1 cellular context compared by ENCODE assay signal in genomic region chr12:124738636-124739467, GRCh38.
A peak's percentile ranks its signal among the peaks of the same experiment; 100 is the strongest.
TF ChIP-seq lines count a peak whose summit lies in the region.

No MANE protein-coding gene starts in this region.

TF ChIP-seq in HepG2, 621 proteins besides CTCF, POLR2A, EP300 and RAD21 (continued from another document and continues in another):
- no peak for TF ChIP-seq ZZZ3 (CRISPR knock-in tag; IDR thresholded peaks at IDR 0.05; ENCODE audit: borderline replicate concordance)
- TF ChIP-seq ZMYM3 (CRISPR knock-in tag; IDR thresholded peaks at IDR 0.05), result peak; percentile 86
- TF ChIP-seq ZNF562 (CRISPR knock-in tag; IDR thresholded peaks at IDR 0.05; ENCODE audit: borderline replicate concordance), result no peak
- no peak for TF ChIP-seq ZNF772 (CRISPR knock-in tag; IDR thresholded peaks at IDR 0.05)
- TF ChIP-seq NCOR1 (IDR thresholded peaks at IDR 0.05; ENCODE audit: borderline replicate concordance, low read length), result no peak
- no peak for TF ChIP-seq RNF219 (CRISPR knock-in tag; IDR thresholded peaks at IDR 0.05)
- TF ChIP-seq KAT2B (IDR thresholded peaks at IDR 0.05; ENCODE audit: borderline replicate concordance, low read depth, low read length), result no peak
- no peak for TF ChIP-seq USF2 (IDR thresholded peaks at IDR 0.05; ENCODE audit: low read depth, low read length)
- TF ChIP-seq USF2 (CRISPR knock-in tag; IDR thresholded peaks at IDR 0.05; ENCODE audit: borderline replicate concordance), result no peak
- no peak for TF ChIP-seq FOXC1 (CRISPR knock-in tag; IDR thresholded peaks at IDR 0.05; ENCODE audit: borderline replicate concordance)
- no peak for TF ChIP-seq ZHX2 (IDR thresholded peaks at IDR 0.05; ENCODE audit: low read depth)
- no peak for TF ChIP-seq ZHX2 (CRISPR knock-in tag; IDR thresholded peaks at IDR 0.05; ENCODE audit: borderline replicate concordance)
- no peak for TF ChIP-seq TCF12 (IDR thresholded peaks at IDR 0.05)
- no peak for TF ChIP-seq TCF12 (CRISPR knock-in tag; IDR thresholded peaks at IDR 0.05)
- no peak for TF ChIP-seq IRX3 (CRISPR knock-in tag; IDR thresholded peaks at IDR 0.05; ENCODE audit: borderline replicate concordance, low read depth)
- TF ChIP-seq ZNF710 (CRISPR knock-in tag; IDR thresholded peaks at IDR 0.05; ENCODE audit: borderline replicate concordance), result no peak
- no peak for TF ChIP-seq HDAC6 (IDR thresholded peaks at IDR 0.05; ENCODE audit: low read depth, low read length)
- no peak for TF ChIP-seq ZBTB34 (CRISPR knock-in tag; IDR thresholded peaks at IDR 0.05)
- peak; percentile 71; the same call in 1 of the 2 replicates for TF ChIP-seq NR2F2 (IDR thresholded peaks at IDR 0.05; ENCODE audit: borderline replicate concordance, low read depth)
- no peak for TF ChIP-seq NFIB (CRISPR knock-in tag; IDR thresholded peaks at IDR 0.05; ENCODE audit: borderline replicate concordance)
- TF ChIP-seq RNF2 (conservative IDR thresholded peaks at IDR 0.05; ENCODE audit: low read depth), result no peak
- TF ChIP-seq ZNF18 (CRISPR knock-in tag; IDR thresholded peaks at IDR 0.05; ENCODE audit: insufficient replicate concordance), result no peak
- no peak for TF ChIP-seq ATF7 (IDR thresholded peaks at IDR 0.05)
- TF ChIP-seq ATF7 (CRISPR knock-in tag; IDR thresholded peaks at IDR 0.05), result no peak
- TF ChIP-seq ARNTL (CRISPR knock-in tag; IDR thresholded peaks at IDR 0.05), result no peak
- TF ChIP-seq PAX8 (CRISPR knock-in tag; IDR thresholded peaks at IDR 0.05; ENCODE audit: borderline replicate concordance), result no peak
- no peak for TF ChIP-seq PBX3 (CRISPR knock-in tag; IDR thresholded peaks at IDR 0.05; ENCODE audit: borderline replicate concordance)
- TF ChIP-seq TRAFD1 (CRISPR knock-in tag; IDR thresholded peaks at IDR 0.05; ENCODE audit: borderline replicate concordance), result no peak
- TF ChIP-seq SAP130 (CRISPR knock-in tag; IDR thresholded peaks at IDR 0.05; ENCODE audit: low read depth), result peak; percentile 47; the same call in 1 of the 2 replicates
- TF ChIP-seq ARID3A (IDR thresholded peaks at IDR 0.05; ENCODE audit: low read depth, low read length), result no peak
- no peak for TF ChIP-seq ZNF180 (CRISPR knock-in tag; IDR thresholded peaks at IDR 0.05; ENCODE audit: borderline replicate concordance, low read depth)
- TF ChIP-seq ZNF382 (CRISPR knock-in tag; IDR thresholded peaks at IDR 0.05; ENCODE audit: borderline replicate concordance), result no peak
- TF ChIP-seq ZBTB21 (CRISPR knock-in tag; IDR thresholded peaks at IDR 0.05), result no peak
- TF ChIP-seq ZNF557 (CRISPR knock-in tag; IDR thresholded peaks at IDR 0.05), result no peak
- no peak for TF ChIP-seq ZNF775 (CRISPR knock-in tag; IDR thresholded peaks at IDR 0.05; ENCODE audit: borderline replicate concordance)
- peak; percentile 55; the same call in 1 of the 2 replicates for TF ChIP-seq ZGPAT (CRISPR knock-in tag; IDR thresholded peaks at IDR 0.05)
- no peak for TF ChIP-seq ZNF670 (CRISPR knock-in tag; IDR thresholded peaks at IDR 0.05; ENCODE audit: borderline replicate concordance)
- 0 out of 2 replicates have a peak, but pooled peaks have one; percentile 23 for TF ChIP-seq ETV6 (CRISPR knock-in tag; conservative IDR thresholded peaks at IDR 0.05)
- no peak for TF ChIP-seq ZNF547 (CRISPR knock-in tag; IDR thresholded peaks at IDR 0.05)
